29 cellular contexts compared by ENCODE assay signal in the genomic region with DNA sequence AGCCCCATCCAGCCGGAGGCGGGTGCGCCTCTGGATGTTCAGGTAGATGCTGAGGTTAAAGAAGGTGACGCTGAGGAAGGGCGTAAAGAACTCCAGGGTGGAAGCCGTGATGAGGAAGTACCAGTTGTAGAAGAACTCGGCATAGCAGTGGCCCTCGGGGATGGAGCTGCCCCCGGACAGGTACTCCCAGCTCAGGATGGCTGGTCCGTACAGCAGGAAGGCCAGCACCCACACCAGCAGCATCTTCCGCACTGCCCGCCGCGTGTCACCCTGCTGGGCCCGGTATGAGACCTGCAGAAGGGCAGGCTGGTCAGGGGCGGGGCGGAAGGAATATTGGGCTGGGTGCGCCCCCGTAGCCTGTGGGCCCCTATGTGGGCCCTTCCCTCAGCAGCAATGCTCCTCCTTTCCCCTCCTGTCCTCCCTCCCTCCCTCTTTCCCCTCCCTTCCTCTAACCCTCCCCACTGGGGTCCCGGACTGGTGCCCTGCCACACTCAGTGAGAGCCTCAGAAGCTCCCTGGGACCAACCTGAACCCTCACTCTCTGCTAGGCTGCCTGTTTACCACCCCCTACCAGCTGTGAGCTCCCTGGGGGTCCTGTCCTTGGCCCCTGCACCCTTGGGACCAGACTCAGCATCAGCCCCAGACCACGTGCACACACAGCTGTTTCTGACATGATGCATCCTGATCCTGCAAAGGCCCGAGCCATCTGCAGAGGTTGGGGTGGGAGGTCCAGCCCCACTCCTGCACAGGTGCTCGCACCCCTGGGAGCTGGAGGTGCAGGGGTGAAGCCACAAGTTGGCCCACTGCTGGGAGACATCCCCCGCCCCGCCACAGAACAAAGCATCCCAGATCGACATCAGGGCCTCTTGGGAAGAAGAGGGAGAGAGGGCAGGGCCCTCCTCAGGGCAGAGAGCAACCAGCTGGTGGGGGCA. TPM values are rescaled to one million over a fixed set of nuclear protein-coding genes. Genes with fewer than 3 reads are reported as not detected.
"Had no signal": no experiment of that assay in that cellular context is flagged by ENCODE, and none has a peak within 500 bp of the region (broad histone marks: within the 10 kb centered on the region; RNA-seq: fewer than 3 reads in every experiment).

No MANE protein-coding gene starts in this region.

- H3K9me3 ChIP-seq: heart left ventricle, ovary, suprapubic skin, tibial artery had no signal

- H3K27ac ChIP-seq: brain microvascular endothelial cell, heart left ventricle, ovary, suprapubic skin, tibial artery had no signal

- H3K4me3 ChIP-seq: heart left ventricle, ovary, suprapubic skin, tibial artery had no signal

- DNase-seq: activated CD4-positive, alpha-beta memory T cell treated with anti-CD3 and anti-CD28 coated beads for 36 hours; activated CD4-positive, alpha-beta T cell treated with anti-CD3 and anti-CD28 coated beads, Interleukin-2, amount 10 ng/mL, durations not matched to agents 24 days and 14 days; activated CD4-positive, CD25-positive, alpha-beta regulatory T cell treated with anti-CD3 and anti-CD28 coated beads, Interleukin-2, amount 50 U/mL, for 72 hours; activated CD8-positive, alpha-beta memory T cell treated with anti-CD3 and anti-CD28 coated beads, Interleukin-2, amount 50 U/mL, for 48 hours; activated gamma-delta T cell treated with Interleukin-2 at 50 U/mL for 16 hours; activated naive CD4-positive, alpha-beta T cell treated with anti-CD3 and anti-CD28 coated beads, Interleukin-2, amount 50 U/mL, for 16 hours; activated T-cell treated with anti-CD3 and anti-CD28 coated beads, Interleukin-2, amount 50 U/mL, for 24 hours; amniotic stem cell; brain microvascular endothelial cell; cortex of kidney; hypothalamus; naive thymus-derived CD4-positive, alpha-beta T cell; ovary; stimulated activated CD4-positive, alpha-beta T cell treated with anti-CD3 and anti-CD28 coated beads, Interleukin-15, amount 100 ng/mL, for 24 hours; stimulated activated CD4-positive, alpha-beta T cell treated with anti-CD3 and anti-CD28 coated beads, Interleukin-2, amount 100 ng/mL, for 24 hours; stimulated activated naive CD4-positive, alpha-beta T cell; T-helper 1 cell; tibial artery had no signal

- H3K36me3 ChIP-seq: brain microvascular endothelial cell, heart left ventricle, ovary, suprapubic skin, tibial artery had no signal

- ATAC-seq: heart left ventricle; naive thymus-derived CD4-positive, alpha-beta T cell had no signal

RNA-seq across cellular contexts. Expression of a gene that starts 3.2 kb away (rescaled TPM):
- total RNA-seq: activated CD4-positive, alpha-beta memory T cell treated with anti-CD3 and anti-CD28 coated beads for 36 hours; activated CD4-positive, alpha-beta T cell treated with anti-CD3 and anti-CD28 coated beads, Interleukin-2, amount 10 ng/mL, durations not matched to agents 24 days and 14 days; cardiac septum; chondrocyte; endothelial cell of umbilical vein; fibroblast of lung; fibroblast of villous mesenchyme; heart left ventricle; kidney epithelial cell; lower leg skin; mesothelial cell of epicardium; naive thymus-derived CD4-positive, alpha-beta T cell; ovary; renal cortical epithelial cell; suprapubic skin had no signal
- polyA plus RNA-seq: endothelial cell of umbilical vein; fibroblast of lung; heart left ventricle; naive thymus-derived CD4-positive, alpha-beta T cell; ovary had no signal
